1 cellular context compared by ENCODE assay signal in genomic region chr2:171999604-172000469, GRCh38.
TF ChIP-seq lines count a peak whose summit lies in the region.

TSS of gene METAP1D (plus strand) at chr2:171999953. CDS start at chr2:171999970, 17 bp downstream.

TF ChIP-seq in HepG2, 621 proteins besides CTCF, POLR2A, EP300 and RAD21 (continued from another document):
- TF ChIP-seq ZNF503 (CRISPR knock-in tag; IDR thresholded peaks at IDR 0.05) (peak; percentile 87; the same call in 1 of the 2 replicates), MED1 (CRISPR knock-in tag; IDR thresholded peaks at IDR 0.05) (peak; percentile 86; the same call in 1 of the 2 replicates), RBFOX2 (IDR thresholded peaks at IDR 0.05; ENCODE audit: low read depth, low read length) (peak; percentile 99), ZFP37 (CRISPR knock-in tag; IDR thresholded peaks at IDR 0.05; ENCODE audit: borderline replicate concordance) (peak; percentile 91), ZNF138 (CRISPR knock-in tag; IDR thresholded peaks at IDR 0.05; ENCODE audit: low read depth) (peak; percentile 94), PHF5A (CRISPR knock-in tag; IDR thresholded peaks at IDR 0.05; ENCODE audit: low read depth, unreplicated experiment) (peak; percentile 94), CREB3 (CRISPR knock-in tag; IDR thresholded peaks at IDR 0.05) (peak; percentile 84), ELF4 (CRISPR knock-in tag; IDR thresholded peaks at IDR 0.05; ENCODE audit: borderline replicate concordance) (no peak; the same call in 1 of the 2 replicates), REL (CRISPR knock-in tag; conservative IDR thresholded peaks at IDR 0.05) (peak; percentile 97), ZNF773 (CRISPR knock-in tag; IDR thresholded peaks at IDR 0.05; ENCODE audit: borderline replicate concordance) (peak; percentile 62; the same call in 1 of the 2 replicates), NFKBIZ (CRISPR knock-in tag; IDR thresholded peaks at IDR 0.05) (peak; percentile 90; the same call in 1 of the 2 replicates), BCL3 (CRISPR knock-in tag; IDR thresholded peaks at IDR 0.05) (peak; percentile 98), HDAC6 (IDR thresholded peaks at IDR 0.05; ENCODE audit: low read depth, low read length) (no peak), GZF1 (CRISPR knock-in tag; IDR thresholded peaks at IDR 0.05) (peak; percentile 65; the same call in 1 of the 2 replicates), GLMP (CRISPR knock-in tag; IDR thresholded peaks at IDR 0.05; ENCODE audit: borderline replicate concordance) (peak; percentile 78; the same call in 1 of the 2 replicates)
